In the genomic region with DNA sequence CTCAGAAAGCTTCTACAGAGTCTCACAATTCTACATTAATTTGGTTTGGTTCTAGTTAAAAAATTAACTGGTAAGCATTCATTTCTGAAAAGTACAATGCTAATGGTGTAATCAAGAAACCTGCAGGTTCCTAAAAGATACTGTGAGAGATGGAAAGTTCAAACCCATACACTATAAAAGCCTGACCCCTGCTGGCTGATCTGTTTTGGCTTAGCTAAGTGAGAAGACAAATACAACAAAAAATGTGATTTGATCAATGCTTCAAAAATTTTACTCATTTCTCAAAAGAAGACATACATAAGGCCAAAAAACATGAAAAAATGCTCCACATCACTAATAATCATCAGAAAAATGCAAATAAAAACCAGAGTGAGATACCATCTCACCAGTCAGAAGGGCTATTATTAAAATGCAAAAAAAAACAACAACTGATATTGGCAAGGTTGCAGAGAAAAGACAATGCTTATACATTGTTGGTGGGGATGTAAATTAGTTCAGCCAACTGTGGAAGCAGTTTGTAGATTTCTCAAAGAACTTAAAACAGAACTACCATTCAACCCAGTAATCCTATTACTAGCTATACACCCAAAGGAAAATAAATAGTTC, we compare ENCODE assay signal across 8 cellular contexts.
DNase-seq lines count a peak whose midpoint lies in the region; ATAC-seq lines count a peak whose summit lies in the region.

No MANE protein-coding gene starts in this region.

- H3K23ac ChIP-seq in mesendoderm (ENCODE audit: low read length): no peak overlapping the region

- no peak overlapping the region for H3K27ac Mint-ChIP-seq in T-helper 2 cell treated with Interferon-gamma antibody and Interleukin-4, amounts not matched to agents 5 μg/mL and 100 μg/mL, for 36 hours

- no peak overlapping the region for H4K5ac ChIP-seq in mesendoderm (ENCODE audit: low read length)

- no peak overlapping the region for H3K18ac ChIP-seq in mesendoderm (ENCODE audit: low read length)

- H4K8ac ChIP-seq in mesendoderm (ENCODE audit: low read depth, low read length): no peak overlapping the region

- ATAC-seq in HG03060 (IDR thresholded peaks at IDR 0.05; ENCODE audit: low read depth, unreplicated experiment) (peak; percentile 41), GM19397 (IDR thresholded peaks at IDR 0.05; ENCODE audit: unreplicated experiment) (no peak)

- H3K79me2 ChIP-seq in mesendoderm (ENCODE audit: control insufficient read depth, insufficient read depth, low read length): no peaks in the 10 kb centered on the region

- no peak overlapping the region for H2AK5ac ChIP-seq in mesendoderm (ENCODE audit: low read length)

- H3K4me3 ChIP-seq in mesendoderm (ENCODE audit: low read length): no peak overlapping the region

- no peak overlapping the region for H3K4me2 ChIP-seq in mesendoderm (ENCODE audit: low read length)

- no peak overlapping the region for H3K4me3 Mint-ChIP-seq in T-helper 2 cell treated with Interferon-gamma antibody and Interleukin-4, amounts not matched to agents 5 μg/mL and 100 μg/mL, for 36 hours

- H3K79me1 ChIP-seq in mesendoderm (ENCODE audit: low read length): no peaks in the 10 kb centered on the region

- peak; percentile 9 for DNase-seq in stimulated activated CD4-positive, alpha-beta T cell treated with anti-CD3 and anti-CD28 coated beads, Interleukin-12 subunit alpha, Interleukin-12 subunit beta, amount 100 ng/mL, for 4 hours
- DNase-seq in stimulated activated CD4-positive, alpha-beta T cell treated with anti-CD3 and anti-CD28 coated beads, Interleukin-1b, Interleukin-23, amount 100 ng/mL, for 48 hours: no peak
- DNase-seq in RPMI7951 (ENCODE audit: low read depth) (peak; percentile 48), dedifferentiated amniotic fluid mesenchymal stem cell (ENCODE audit: extremely low spot score) (peak; percentile 49), mesendoderm (peak; percentile 62)
- DNase-seq in T-helper 2 cell treated with Interferon-gamma antibody and Interleukin-4, amounts not matched to agents 5 μg/mL and 100 μg/mL, for 36 hours (ENCODE audit: low spot score): no peak

- H2BK5ac ChIP-seq in mesendoderm (ENCODE audit: low read length): no peak overlapping the region

- no peaks in the 10 kb centered on the region for H3K36me3 Mint-ChIP-seq in T-helper 2 cell treated with Interferon-gamma antibody and Interleukin-4, amounts not matched to agents 5 μg/mL and 100 μg/mL, for 36 hours (ENCODE audit: low read depth)

- H3K27me3 ChIP-seq in mesendoderm (ENCODE audit: insufficient read depth, low read length, poor library complexity): no peaks in the 10 kb centered on the region

- H3K56ac ChIP-seq in mesendoderm (ENCODE audit: low read length): no peak overlapping the region

- no peaks in the 10 kb centered on the region for H3K36me3 ChIP-seq in mesendoderm (ENCODE audit: control insufficient read depth, insufficient read depth, low read length)

- H3K4me1 Mint-ChIP-seq in T-helper 2 cell treated with Interferon-gamma antibody and Interleukin-4, amounts not matched to agents 5 μg/mL and 100 μg/mL, for 36 hours (ENCODE audit: low read depth): no peaks in the 10 kb centered on the region

- peaks cover 29% of the 10 kb centered on the region for H3K27me3 Mint-ChIP-seq in T-helper 2 cell treated with Interferon-gamma antibody and Interleukin-4, amounts not matched to agents 5 μg/mL and 100 μg/mL, for 36 hours (ENCODE audit: low read depth)

- H3K4ac ChIP-seq in mesendoderm (ENCODE audit: low read depth, low read length): no peak overlapping the region

- H2BK15ac ChIP-seq in mesendoderm (replicated peaks; ENCODE audit: low read depth): no peak overlapping the region

- H3K27ac ChIP-seq in mesendoderm (ENCODE audit: low read depth, low read length): no peak overlapping the region

- H3K9ac ChIP-seq in mesendoderm (ENCODE audit: low read length): no peak overlapping the region

- H3K4me1 ChIP-seq in mesendoderm (ENCODE audit: control insufficient read depth, low read depth, low read length): no peaks in the 10 kb centered on the region

- H2BK120ac ChIP-seq in mesendoderm (ENCODE audit: low read depth, low read length): no peak overlapping the region

- no peaks in the 10 kb centered on the region for H3K9me3 Mint-ChIP-seq in T-helper 2 cell treated with Interferon-gamma antibody and Interleukin-4, amounts not matched to agents 5 μg/mL and 100 μg/mL, for 36 hours

Comparison
In these comparisons a context has a peak if more than half of its experiments do, and no peak if none do; other contexts are left out.
1. DNase-seq: peak in stimulated activated CD4-positive, alpha-beta T cell treated with anti-CD3 and anti-CD28 coated beads, Interleukin-12 subunit alpha, Interleukin-12 subunit beta, amount 100 ng/mL, for 4 hours (single experiment), RPMI7951 (single experiment), dedifferentiated amniotic fluid mesenchymal stem cell (single experiment) and mesendoderm (single experiment); none in stimulated activated CD4-positive, alpha-beta T cell treated with anti-CD3 and anti-CD28 coated beads, Interleukin-1b, Interleukin-23, amount 100 ng/mL, for 48 hours (single experiment) and T-helper 2 cell treated with Interferon-gamma antibody and Interleukin-4, amounts not matched to agents 5 μg/mL and 100 μg/mL, for 36 hours (single experiment).